1 cellular context compared by ENCODE assay signal in the genomic region with DNA sequence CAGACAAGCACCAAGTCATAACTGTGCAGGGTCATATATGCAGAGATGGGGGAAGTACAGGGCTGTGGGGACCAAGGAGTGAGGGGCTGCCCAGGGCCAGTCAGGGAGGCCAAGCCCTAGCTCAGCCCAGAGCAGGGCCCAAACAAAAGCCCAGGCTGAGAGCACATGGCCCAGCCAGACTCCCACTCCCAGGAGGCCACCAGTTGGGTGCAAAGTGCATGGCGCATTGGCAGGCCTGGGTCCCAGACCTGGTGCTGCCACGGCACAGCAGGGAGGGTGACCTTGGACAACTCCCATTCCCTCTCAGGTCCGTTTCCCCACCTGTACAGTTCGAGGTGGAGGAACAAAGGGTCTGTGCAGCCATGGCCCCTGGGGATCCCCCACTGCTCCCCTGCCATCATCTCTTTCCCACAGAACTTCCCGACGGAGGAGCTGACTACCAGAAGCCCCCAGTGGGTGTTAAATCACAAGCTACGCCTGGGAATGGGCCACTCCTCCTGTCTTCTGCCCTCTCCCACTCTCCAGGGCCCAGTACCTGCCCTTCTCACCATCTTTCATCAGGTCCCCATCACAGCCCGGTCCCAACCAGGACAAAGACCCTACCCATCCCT.
TF ChIP-seq lines count a peak whose summit lies in the region.

No MANE protein-coding gene starts in this region.

TF ChIP-seq in HepG2, 621 proteins besides CTCF, POLR2A, EP300 and RAD21 (continued from another document and continues in another):
- peak; percentile 63 for TF ChIP-seq TAF15 (IDR thresholded peaks at IDR 0.05; ENCODE audit: low read depth, low read length, poor library complexity, severe bottlenecking)
- peak; percentile 93 for TF ChIP-seq ZNF768 (CRISPR knock-in tag; IDR thresholded peaks at IDR 0.05)
- TF ChIP-seq, protein P1, sequence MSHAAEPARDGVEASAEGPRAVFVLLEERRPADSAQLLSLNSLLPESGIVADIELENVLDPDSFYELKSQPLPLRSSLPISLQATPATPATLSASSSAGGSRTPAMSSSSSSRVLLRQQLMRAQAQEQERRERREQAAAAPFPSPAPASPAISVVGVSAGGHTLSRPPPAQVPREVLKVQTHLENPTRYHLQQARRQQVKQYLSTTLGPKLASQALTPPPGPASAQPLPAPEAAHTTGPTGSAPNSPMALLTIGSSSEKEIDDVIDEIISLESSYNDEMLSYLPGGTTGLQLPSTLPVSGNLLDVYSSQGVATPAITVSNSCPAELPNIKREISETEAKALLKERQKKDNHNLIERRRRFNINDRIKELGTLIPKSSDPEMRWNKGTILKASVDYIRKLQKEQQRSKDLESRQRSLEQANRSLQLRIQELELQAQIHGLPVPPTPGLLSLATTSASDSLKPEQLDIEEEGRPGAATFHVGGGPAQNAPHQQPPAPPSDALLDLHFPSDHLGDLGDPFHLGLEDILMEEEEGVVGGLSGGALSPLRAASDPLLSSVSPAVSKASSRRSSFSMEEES (CRISPR knock-in tag; IDR thresholded peaks at IDR 0.05) = peak; percentile 69
- TF ChIP-seq NAIF1 (CRISPR knock-in tag; IDR thresholded peaks at IDR 0.05; ENCODE audit: borderline replicate concordance) = no peak
- no peak for TF ChIP-seq ZBTB44 (CRISPR knock-in tag; IDR thresholded peaks at IDR 0.05)
- TF ChIP-seq SP5 (CRISPR knock-in tag; IDR thresholded peaks at IDR 0.05; ENCODE audit: borderline replicate concordance, low read depth) = no peak; the same call in 1 of the 2 replicates
- TF ChIP-seq ZFP62 (CRISPR knock-in tag; IDR thresholded peaks at IDR 0.05) = no peak
- TF ChIP-seq, protein P2, sequence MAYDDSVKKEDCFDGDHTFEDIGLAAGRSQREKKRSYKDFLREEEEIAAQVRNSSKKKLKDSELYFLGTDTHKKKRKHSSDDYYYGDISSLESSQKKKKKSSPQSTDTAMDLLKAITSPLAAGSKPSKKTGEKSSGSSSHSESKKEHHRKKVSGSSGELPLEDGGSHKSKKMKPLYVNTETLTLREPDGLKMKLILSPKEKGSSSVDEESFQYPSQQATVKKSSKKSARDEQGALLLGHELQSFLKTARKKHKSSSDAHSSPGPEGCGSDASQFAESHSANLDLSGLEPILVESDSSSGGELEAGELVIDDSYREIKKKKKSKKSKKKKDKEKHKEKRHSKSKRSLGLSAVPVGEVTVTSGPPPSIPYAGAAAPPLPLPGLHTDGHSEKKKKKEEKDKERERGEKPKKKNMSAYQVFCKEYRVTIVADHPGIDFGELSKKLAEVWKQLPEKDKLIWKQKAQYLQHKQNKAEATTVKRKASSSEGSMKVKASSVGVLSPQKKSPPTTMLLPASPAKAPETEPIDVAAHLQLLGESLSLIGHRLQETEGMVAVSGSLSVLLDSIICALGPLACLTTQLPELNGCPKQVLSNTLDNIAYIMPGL (CRISPR knock-in tag; IDR thresholded peaks at IDR 0.05; ENCODE audit: borderline replicate concordance in 1 of 2, low read depth in 1 of 2) = peak; percentile 40 to 51; a peak in 2 of 4 replicates
- TF ChIP-seq ERF (CRISPR knock-in tag; IDR thresholded peaks at IDR 0.05) = peak; percentile 88
- TF ChIP-seq ZNF737 (CRISPR knock-in tag; IDR thresholded peaks at IDR 0.05; ENCODE audit: borderline replicate concordance) = no peak
- peak; percentile 80 for TF ChIP-seq HOMEZ (CRISPR knock-in tag; IDR thresholded peaks at IDR 0.05; ENCODE audit: low read depth)
- TF ChIP-seq MLX (CRISPR knock-in tag; IDR thresholded peaks at IDR 0.05) = peak; percentile 87
- TF ChIP-seq ZFP36L1 (CRISPR knock-in tag; IDR thresholded peaks at IDR 0.05) = 0 out of 2 replicates have a peak, but pooled peaks have one; percentile 85
- peak; percentile 83 for TF ChIP-seq CCDC6 (CRISPR knock-in tag; IDR thresholded peaks at IDR 0.05)
- TF ChIP-seq NR2F6 (IDR thresholded peaks at IDR 0.05) = no peak
- TF ChIP-seq NR2F6 (CRISPR knock-in tag; IDR thresholded peaks at IDR 0.05) = peak; percentile 77
- TF ChIP-seq ZC3H13 (CRISPR knock-in tag; IDR thresholded peaks at IDR 0.05) = no peak
- TF ChIP-seq, protein P3, sequence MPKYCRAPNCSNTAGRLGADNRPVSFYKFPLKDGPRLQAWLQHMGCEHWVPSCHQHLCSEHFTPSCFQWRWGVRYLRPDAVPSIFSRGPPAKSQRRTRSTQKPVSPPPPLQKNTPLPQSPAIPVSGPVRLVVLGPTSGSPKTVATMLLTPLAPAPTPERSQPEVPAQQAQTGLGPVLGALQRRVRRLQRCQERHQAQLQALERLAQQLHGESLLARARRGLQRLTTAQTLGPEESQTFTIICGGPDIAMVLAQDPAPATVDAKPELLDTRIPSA (CRISPR knock-in tag; IDR thresholded peaks at IDR 0.05; ENCODE audit: borderline replicate concordance) = no peak; the same call in 1 of the 2 replicates
- TF ChIP-seq SP1 (IDR thresholded peaks at IDR 0.05) = no peak
- peak; percentile 45; the same call in 1 of the 2 replicates for TF ChIP-seq SP1 (CRISPR knock-in tag; IDR thresholded peaks at IDR 0.05)
- peak; percentile 59; the same call in 1 of the 2 replicates for TF ChIP-seq AFF4 (CRISPR knock-in tag; IDR thresholded peaks at IDR 0.05)
- TF ChIP-seq, protein P4, sequence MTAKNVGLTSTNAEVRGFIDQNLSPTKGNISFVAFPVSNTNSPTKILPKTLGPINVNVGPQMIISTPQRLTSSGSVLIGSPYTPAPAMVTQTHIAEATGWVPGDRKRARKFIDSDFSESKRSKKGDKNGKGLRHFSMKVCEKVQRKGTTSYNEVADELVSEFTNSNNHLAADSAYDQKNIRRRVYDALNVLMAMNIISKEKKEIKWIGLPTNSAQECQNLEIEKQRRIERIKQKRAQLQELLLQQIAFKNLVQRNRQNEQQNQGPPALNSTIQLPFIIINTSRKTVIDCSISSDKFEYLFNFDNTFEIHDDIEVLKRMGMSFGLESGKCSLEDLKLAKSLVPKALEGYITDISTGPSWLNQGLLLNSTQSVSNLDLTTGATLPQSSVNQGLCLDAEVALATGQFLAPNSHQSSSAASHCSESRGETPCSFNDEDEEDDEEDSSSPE (CRISPR knock-in tag; IDR thresholded peaks at IDR 0.05) = peak; percentile 80
- no peak for TF ChIP-seq MTA3 (CRISPR knock-in tag; IDR thresholded peaks at IDR 0.05)
- TF ChIP-seq, protein P5, sequence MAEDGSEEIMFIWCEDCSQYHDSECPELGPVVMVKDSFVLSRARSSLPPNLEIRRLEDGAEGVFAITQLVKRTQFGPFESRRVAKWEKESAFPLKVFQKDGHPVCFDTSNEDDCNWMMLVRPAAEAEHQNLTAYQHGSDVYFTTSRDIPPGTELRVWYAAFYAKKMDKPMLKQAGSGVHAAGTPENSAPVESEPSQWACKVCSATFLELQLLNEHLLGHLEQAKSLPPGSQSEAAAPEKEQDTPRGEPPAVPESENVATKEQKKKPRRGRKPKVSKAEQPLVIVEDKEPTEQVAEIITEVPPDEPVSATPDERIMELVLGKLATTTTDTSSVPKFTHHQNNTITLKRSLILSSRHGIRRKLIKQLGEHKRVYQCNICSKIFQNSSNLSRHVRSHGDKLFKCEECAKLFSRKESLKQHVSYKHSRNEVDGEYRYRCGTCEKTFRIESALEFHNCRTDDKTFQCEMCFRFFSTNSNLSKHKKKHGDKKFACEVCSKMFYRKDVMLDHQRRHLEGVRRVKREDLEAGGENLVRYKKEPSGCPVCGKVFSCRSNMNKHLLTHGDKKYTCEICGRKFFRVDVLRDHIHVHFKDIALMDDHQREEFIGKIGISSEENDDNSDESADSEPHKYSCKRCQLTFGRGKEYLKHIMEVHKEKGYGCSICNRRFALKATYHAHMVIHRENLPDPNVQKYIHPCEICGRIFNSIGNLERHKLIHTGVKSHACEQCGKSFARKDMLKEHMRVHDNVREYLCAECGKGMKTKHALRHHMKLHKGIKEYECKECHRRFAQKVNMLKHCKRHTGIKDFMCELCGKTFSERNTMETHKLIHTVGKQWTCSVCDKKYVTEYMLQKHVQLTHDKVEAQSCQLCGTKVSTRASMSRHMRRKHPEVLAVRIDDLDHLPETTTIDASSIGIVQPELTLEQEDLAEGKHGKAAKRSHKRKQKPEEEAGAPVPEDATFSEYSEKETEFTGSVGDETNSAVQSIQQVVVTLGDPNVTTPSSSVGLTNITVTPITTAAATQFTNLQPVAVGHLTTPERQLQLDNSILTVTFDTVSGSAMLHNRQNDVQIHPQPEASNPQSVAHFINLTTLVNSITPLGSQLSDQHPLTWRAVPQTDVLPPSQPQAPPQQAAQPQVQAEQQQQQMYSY (CRISPR knock-in tag; IDR thresholded peaks at IDR 0.05) = no peak
- TF ChIP-seq SRSF4 (IDR thresholded peaks at IDR 0.05; ENCODE audit: low read depth, low read length, poor library complexity, severe bottlenecking) = no peak
- TF ChIP-seq, protein P6, sequence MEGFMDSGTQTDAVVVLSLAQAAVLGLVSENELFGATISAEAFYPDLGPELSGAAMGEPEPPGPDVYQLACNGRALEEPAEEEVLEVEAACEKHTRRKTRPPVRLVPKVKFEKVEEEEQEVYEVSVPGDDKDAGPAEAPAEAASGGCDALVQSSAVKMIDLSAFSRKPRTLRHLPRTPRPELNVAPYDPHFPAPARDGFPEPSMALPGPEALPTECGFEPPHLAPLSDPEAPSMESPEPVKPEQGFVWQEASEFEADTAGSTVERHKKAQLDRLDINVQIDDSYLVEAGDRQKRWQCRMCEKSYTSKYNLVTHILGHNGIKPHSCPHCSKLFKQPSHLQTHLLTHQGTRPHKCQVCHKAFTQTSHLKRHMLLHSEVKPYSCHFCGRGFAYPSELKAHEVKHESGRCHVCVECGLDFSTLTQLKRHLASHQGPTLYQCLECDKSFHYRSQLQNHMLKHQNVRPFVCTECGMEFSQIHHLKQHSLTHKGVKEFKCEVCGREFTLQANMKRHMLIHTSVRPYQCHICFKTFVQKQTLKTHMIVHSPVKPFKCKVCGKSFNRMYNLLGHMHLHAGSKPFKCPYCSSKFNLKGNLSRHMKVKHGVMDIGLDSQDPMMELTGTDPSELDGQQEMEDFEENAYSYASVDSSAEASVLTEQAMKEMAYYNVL (CRISPR knock-in tag; IDR thresholded peaks at IDR 0.05; ENCODE audit: borderline replicate concordance) = no peak; the same call in 1 of the 2 replicates
- TF ChIP-seq HMG20B (CRISPR knock-in tag; conservative IDR thresholded peaks at IDR 0.05) = no peak; the same call in 1 of the 2 replicates
- TF ChIP-seq MAFK (conservative IDR thresholded peaks at IDR 0.05 in 1 of 2, IDR thresholded peaks at IDR 0.05 in 1 of 2; ENCODE audit: low read length in 2 of 2) = no peak
- TF ChIP-seq TCF7L2 (IDR thresholded peaks at IDR 0.05; ENCODE audit: low read depth, low read length) = no peak
- TF ChIP-seq HMGA1 (CRISPR knock-in tag; conservative IDR thresholded peaks at IDR 0.05) = no peak
- no peak for TF ChIP-seq KAT2B (IDR thresholded peaks at IDR 0.05; ENCODE audit: borderline replicate concordance, low read depth, low read length)
- peak; percentile 88; the same call in 1 of the 2 replicates for TF ChIP-seq ZNF788 (CRISPR knock-in tag; IDR thresholded peaks at IDR 0.05; ENCODE audit: borderline replicate concordance)
